In the genomic region with DNA sequence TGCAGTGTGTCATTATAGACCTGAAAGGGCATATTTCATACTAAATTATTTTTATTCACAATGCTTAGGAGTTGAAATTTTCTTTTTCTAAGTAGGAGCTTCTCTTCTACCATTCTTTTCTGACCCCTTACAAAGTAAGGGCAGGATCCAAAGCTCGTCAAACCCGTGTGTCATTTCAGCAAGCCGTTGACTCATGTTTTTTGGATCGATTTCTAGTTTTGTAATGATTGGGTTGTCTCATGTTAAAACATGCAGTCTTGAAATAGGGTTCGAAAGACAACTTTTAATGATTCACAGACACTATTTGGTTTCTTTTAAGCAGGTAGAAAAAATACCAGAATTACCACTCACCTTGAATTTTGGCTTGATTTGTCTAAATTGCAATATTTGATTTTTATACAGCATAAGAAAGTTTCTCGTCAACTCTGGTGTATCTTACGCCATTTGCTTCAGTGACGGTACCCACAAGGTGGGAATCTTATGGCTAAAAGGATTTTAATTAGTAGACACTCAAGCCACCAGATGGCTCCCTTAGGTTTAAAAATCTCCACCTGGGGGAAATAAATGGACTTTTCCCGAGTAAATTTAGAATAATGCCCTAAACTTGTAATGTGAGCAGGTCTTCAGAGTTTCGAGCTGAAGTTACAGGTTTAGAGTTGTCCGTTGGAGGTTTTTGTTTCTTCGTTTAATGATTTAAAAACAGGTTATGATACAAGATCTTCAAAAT, we compare ENCODE assay signal across 13 cellular contexts.
DNase-seq lines count a peak whose midpoint lies in the region; ATAC-seq, FAIRE-seq and TF ChIP-seq lines count a peak whose summit lies in the region.
"Had no signal": no experiment of that assay in that cellular context is flagged by ENCODE, and none has a peak within 500 bp of the region (broad histone marks: within the 10 kb centered on the region; RNA-seq: fewer than 3 reads in every experiment).

No MANE protein-coding gene starts in this region.

- no peak overlapping the region for H3K4me3 Mint-ChIP-seq in activated CD4-positive, alpha-beta T cell treated with anti-CD3 and anti-CD28 coated beads for 36 hours
- no peak overlapping the region for H3K4me3 Mint-ChIP-seq in activated CD4-positive, alpha-beta T cell treated with anti-CD3 and anti-CD28 coated beads, Interleukin-2, amount 10 ng/mL, durations not matched to agents 7 days and 5 days
- no peak overlapping the region for H3K4me3 Mint-ChIP-seq in astrocyte (ENCODE audit: unreplicated experiment)
- no peak overlapping the region for H3K4me3 Mint-ChIP-seq in stimulated activated effector memory CD8-positive, alpha-beta T cell treated with anti-CD3 and anti-CD28 coated beads, Interleukin-12 subunit alpha, Interleukin-12 subunit beta, amount 100 ng/mL, for 72 hours
- H3K4me3 Mint-ChIP-seq: naive thymus-derived CD8-positive, alpha-beta T cell had no signal

- CTCF ChIA-PET in activated CD4-positive, alpha-beta T cell treated with anti-CD3 and anti-CD28 coated beads for 36 hours (lab: Charles Lee), result interaction anchor here (0.7 kb wide), 1 partner anchor 341 kb away, joined by 3 read pairs; no protein-coding TSS in a partner anchor
- CTCF ChIA-PET in activated CD4-positive, alpha-beta T cell treated with anti-CD3 and anti-CD28 coated beads, Interleukin-2, amount 10 ng/mL, durations not matched to agents 7 days and 5 days (lab: Charles Lee), result interaction anchor here (0.6 to 1.4 kb wide), 5 partner anchors 10 to 398 kb away, joined by 3 to 4 read pairs (median 4); no protein-coding TSS in a partner anchor

- no peaks in the 10 kb centered on the region for H4K20me1 ChIP-seq in astrocyte (ENCODE audit: insufficient read depth, low read length)

- peak; percentile 28 for ATAC-seq in activated CD4-positive, alpha-beta T cell treated with anti-CD3 and anti-CD28 coated beads for 36 hours
- peak; percentile 70 for ATAC-seq in stimulated activated effector memory CD8-positive, alpha-beta T cell treated with anti-CD3 and anti-CD28 coated beads, Interleukin-12 subunit alpha, Interleukin-12 subunit beta, amount 100 ng/mL, for 72 hours
- no peak for ATAC-seq in HG03135 (IDR thresholded peaks at IDR 0.05; ENCODE audit: unreplicated experiment)
- no peak for ATAC-seq in GM18873 (IDR thresholded peaks at IDR 0.05; ENCODE audit: low FRiP score, unreplicated experiment)
- ATAC-seq: naive thymus-derived CD8-positive, alpha-beta T cell had no signal

- FAIRE-seq in astrocyte (lab: Jason Lieb, UNC), result no peak

- no peak overlapping the region for H3K27ac Mint-ChIP-seq in activated CD4-positive, alpha-beta T cell treated with anti-CD3 and anti-CD28 coated beads for 36 hours
- no peak overlapping the region for H3K27ac Mint-ChIP-seq in activated CD4-positive, alpha-beta T cell treated with anti-CD3 and anti-CD28 coated beads, Interleukin-2, amount 10 ng/mL, durations not matched to agents 7 days and 5 days
- H3K27ac Mint-ChIP-seq in astrocyte (ENCODE audit: unreplicated experiment), result no peak overlapping the region
- peak overlapping the region; percentile 88 for H3K27ac Mint-ChIP-seq in stimulated activated effector memory CD8-positive, alpha-beta T cell treated with anti-CD3 and anti-CD28 coated beads, Interleukin-12 subunit alpha, Interleukin-12 subunit beta, amount 100 ng/mL, for 72 hours
- H3K27ac Mint-ChIP-seq: naive thymus-derived CD8-positive, alpha-beta T cell had no signal

- H2AFZ ChIP-seq in astrocyte (ENCODE audit: low read depth, low read length), result no peak overlapping the region

- DNase-seq in activated CD4-positive, alpha-beta T cell treated with anti-CD3 and anti-CD28 coated beads for 36 hours, result peak; percentile 33
- DNase-seq in activated CD4-positive, alpha-beta T cell treated with anti-CD3 and anti-CD28 coated beads, Interleukin-2, amount 10 ng/mL, durations not matched to agents 7 days and 5 days, result no peak
- DNase-seq in astrocyte (ENCODE audit: low read depth) (peak; percentile 31), fibroblast of villous mesenchyme (ENCODE audit: low read depth) (peak; percentile 35), SKM-1 (lab: John Stamatoyannopoulos, UW; ENCODE audit: unreplicated experiment) (no peak)
- no peak for DNase-seq in stimulated activated effector memory CD8-positive, alpha-beta T cell treated with anti-CD3 and anti-CD28 coated beads, Interleukin-12 subunit alpha, Interleukin-12 subunit beta, amount 100 ng/mL, for 72 hours (ENCODE audit: low spot score in 2 of 2)
- DNase-seq: activated CD4-positive, CD25-positive, alpha-beta regulatory T cell; activated effector memory CD4-positive, alpha-beta T cell treated with anti-CD3 and anti-CD28 coated beads, Interleukin-2, amount 50 U/mL, for 16 hours; naive thymus-derived CD8-positive, alpha-beta T cell; SHP77 treated with DMSO at 0.1 percent for 48 hours; stimulated activated CD4-positive, alpha-beta T cell treated with anti-CD3 and anti-CD28 coated beads, Interleukin-15, amount 100 ng/mL, for 24 hours had no signal

- H3K36me3 ChIP-seq in astrocyte (ENCODE audit: insufficient read depth, low read length), result no peaks in the 10 kb centered on the region

- no peaks in the 10 kb centered on the region for H3K27me3 ChIP-seq in astrocyte (ENCODE audit: insufficient read depth, low read length)

- peaks cover 38% of the 10 kb centered on the region for H3K4me1 Mint-ChIP-seq in activated CD4-positive, alpha-beta T cell treated with anti-CD3 and anti-CD28 coated beads for 36 hours
- H3K4me1 Mint-ChIP-seq in activated CD4-positive, alpha-beta T cell treated with anti-CD3 and anti-CD28 coated beads, Interleukin-2, amount 10 ng/mL, durations not matched to agents 7 days and 5 days, result peaks cover 9% of the 10 kb centered on the region
- H3K4me1 Mint-ChIP-seq in astrocyte (ENCODE audit: low read depth, unreplicated experiment), result peaks cover 21% of the 10 kb centered on the region
- H3K4me1 Mint-ChIP-seq in stimulated activated effector memory CD8-positive, alpha-beta T cell treated with anti-CD3 and anti-CD28 coated beads, Interleukin-12 subunit alpha, Interleukin-12 subunit beta, amount 100 ng/mL, for 72 hours, result peaks cover 45% of the 10 kb centered on the region

- no peak overlapping the region for H3K4me2 ChIP-seq in astrocyte (ENCODE audit: low read length)

- POLR2A ChIA-PET in activated CD4-positive, alpha-beta T cell treated with anti-CD3 and anti-CD28 coated beads for 36 hours (lab: Charles Lee), result no interaction called here
- POLR2A ChIA-PET in activated CD4-positive, alpha-beta T cell treated with anti-CD3 and anti-CD28 coated beads, Interleukin-2, amount 10 ng/mL, durations not matched to agents 7 days and 5 days (lab: Charles Lee), result no interaction called here

- peak; percentile 4 for TF ChIP-seq CTCF in astrocyte (IDR thresholded peaks at IDR 0.05; ENCODE audit: insufficient read depth, low read depth, low read length)
- TF ChIP-seq CTCF in fibroblast of villous mesenchyme (IDR thresholded peaks at IDR 0.05; ENCODE audit: insufficient read depth, low read depth, low read length), result peak; percentile 45

- no peak overlapping the region for H3K9ac ChIP-seq in astrocyte (ENCODE audit: low read length)

- no peaks in the 10 kb centered on the region for H3K9me3 ChIP-seq in astrocyte (ENCODE audit: insufficient read depth, low read depth, low read length)

- intact Hi-C loops in activated CD4-positive, alpha-beta T cell treated with anti-CD3 and anti-CD28 coated beads for 36 hours (cut with DNase I, micrococcal nuclease), result loop anchor here in 1 of 2 experiments (10.0 kb wide), 2 partner anchors 233 to 357 kb away; no protein-coding TSS in a partner anchor

- peaks cover 6% of the 10 kb centered on the region for H3K36me3 Mint-ChIP-seq in activated CD4-positive, alpha-beta T cell treated with anti-CD3 and anti-CD28 coated beads for 36 hours (ENCODE audit: low read depth)
- peaks cover 4% of the 10 kb centered on the region for H3K36me3 Mint-ChIP-seq in activated CD4-positive, alpha-beta T cell treated with anti-CD3 and anti-CD28 coated beads, Interleukin-2, amount 10 ng/mL, durations not matched to agents 7 days and 5 days (ENCODE audit: low read depth)
- H3K36me3 Mint-ChIP-seq in astrocyte (ENCODE audit: low read depth, unreplicated experiment), result no peaks in the 10 kb centered on the region
- peaks cover 15% of the 10 kb centered on the region for H3K36me3 Mint-ChIP-seq in stimulated activated effector memory CD8-positive, alpha-beta T cell treated with anti-CD3 and anti-CD28 coated beads, Interleukin-12 subunit alpha, Interleukin-12 subunit beta, amount 100 ng/mL, for 72 hours

- H3K4me3 ChIP-seq in astrocyte (ENCODE audit: insufficient read depth, low read depth, low read length) (no peak overlapping the region), fibroblast of villous mesenchyme (ENCODE audit: low read depth, low read length) (no peak overlapping the region)

- peaks cover 2% of the 10 kb centered on the region for H3K9me3 Mint-ChIP-seq in activated CD4-positive, alpha-beta T cell treated with anti-CD3 and anti-CD28 coated beads for 36 hours (ENCODE audit: low read depth)
- peaks cover 4% of the 10 kb centered on the region for H3K9me3 Mint-ChIP-seq in activated CD4-positive, alpha-beta T cell treated with anti-CD3 and anti-CD28 coated beads, Interleukin-2, amount 10 ng/mL, durations not matched to agents 7 days and 5 days
- H3K9me3 Mint-ChIP-seq in astrocyte (ENCODE audit: unreplicated experiment), result no peaks in the 10 kb centered on the region
- no peaks in the 10 kb centered on the region for H3K9me3 Mint-ChIP-seq in stimulated activated effector memory CD8-positive, alpha-beta T cell treated with anti-CD3 and anti-CD28 coated beads, Interleukin-12 subunit alpha, Interleukin-12 subunit beta, amount 100 ng/mL, for 72 hours
- H3K9me3 Mint-ChIP-seq: naive thymus-derived CD8-positive, alpha-beta T cell had no signal

- H3K27me3 Mint-ChIP-seq in activated CD4-positive, alpha-beta T cell treated with anti-CD3 and anti-CD28 coated beads for 36 hours, result no peaks in the 10 kb centered on the region
- no peaks in the 10 kb centered on the region for H3K27me3 Mint-ChIP-seq in activated CD4-positive, alpha-beta T cell treated with anti-CD3 and anti-CD28 coated beads, Interleukin-2, amount 10 ng/mL, durations not matched to agents 7 days and 5 days
- H3K27me3 Mint-ChIP-seq in astrocyte (ENCODE audit: low read depth, unreplicated experiment), result no peaks in the 10 kb centered on the region
- H3K27me3 Mint-ChIP-seq: naive thymus-derived CD8-positive, alpha-beta T cell had no signal

- H3K4me1 ChIP-seq in astrocyte (ENCODE audit: insufficient read depth, low read length), result peaks cover 21% of the 10 kb centered on the region

- H3K79me2 ChIP-seq in astrocyte (ENCODE audit: insufficient read depth, low read length), result no peaks in the 10 kb centered on the region

- no peak overlapping the region for H3K27ac ChIP-seq in astrocyte (ENCODE audit: low read depth, low read length)

Comparison
In these comparisons a context has a peak if more than half of its experiments do, and no peak if none do; other contexts are left out.
1. DNase-seq: peak in activated CD4-positive, alpha-beta T cell treated with anti-CD3 and anti-CD28 coated beads for 36 hours (single experiment), astrocyte (single experiment) and fibroblast of villous mesenchyme (single experiment); none in activated CD4-positive, alpha-beta T cell treated with anti-CD3 and anti-CD28 coated beads, Interleukin-2, amount 10 ng/mL, durations not matched to agents 7 days and 5 days (single experiment), stimulated activated effector memory CD8-positive, alpha-beta T cell treated with anti-CD3 and anti-CD28 coated beads, Interleukin-12 subunit alpha, Interleukin-12 subunit beta, amount 100 ng/mL, for 72 hours (0 of 2) and SKM-1 (single experiment).
2. ATAC-seq: peak in activated CD4-positive, alpha-beta T cell treated with anti-CD3 and anti-CD28 coated beads for 36 hours (single experiment) and stimulated activated effector memory CD8-positive, alpha-beta T cell treated with anti-CD3 and anti-CD28 coated beads, Interleukin-12 subunit alpha, Interleukin-12 subunit beta, amount 100 ng/mL, for 72 hours (single experiment); none in HG03135 (single experiment) and GM18873 (single experiment).